In the genomic region with DNA sequence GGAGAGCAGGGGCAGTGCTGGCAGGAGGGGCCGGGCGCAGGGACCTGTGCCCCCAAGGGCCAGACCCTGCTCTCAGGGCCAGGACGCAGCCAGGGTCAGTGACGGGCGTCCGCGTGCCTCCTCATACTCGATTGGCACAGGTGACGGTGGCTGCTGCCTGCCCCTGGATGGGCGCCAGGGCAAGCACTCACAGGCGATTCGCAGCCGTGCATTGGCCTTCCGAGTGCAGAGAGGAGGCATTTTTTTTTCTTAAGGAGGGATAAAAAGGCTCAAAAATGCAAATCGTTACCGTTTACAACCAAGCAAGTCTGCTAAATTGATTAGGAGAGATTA, we compare ENCODE assay signal across 16 cellular contexts. TPM values are rescaled to one million over a fixed set of nuclear protein-coding genes. Genes with fewer than 3 reads are reported as not detected.
A peak's percentile ranks its signal among the peaks of the same experiment; 100 is the strongest.
DNase-seq lines count a peak whose midpoint lies in the region; ATAC-seq and TF ChIP-seq lines count a peak whose summit lies in the region.
"Had no signal": no experiment of that assay in that cellular context is flagged by ENCODE, and none has a peak within 500 bp of the region (broad histone marks: within the 10 kb centered on the region; RNA-seq: fewer than 3 reads in every experiment).

No MANE protein-coding gene starts in this region.

- H3K4me1 ChIP-seq in breast epithelium (peaks cover 0 to 4% of the 10 kb centered on the region in 2 donors), mammary epithelial cell (ENCODE audit: insufficient read depth, low read length) (peaks cover 23% of the 10 kb centered on the region), NT2/D1 (ENCODE audit: insufficient read depth, insufficient read length) (peaks cover 34% of the 10 kb centered on the region), upper lobe of left lung (peaks cover 0 to 16% (median 4%) of the 10 kb centered on the region in 4 donors)
- H3K4me1 ChIP-seq in CD8-positive, alpha-beta T cell (ENCODE audit: insufficient read depth, low read length), result no peaks in the 10 kb centered on the region

- dilution Hi-C loops in mammary epithelial cell (cut with HindIII; ENCODE audit: low sequenced_read_pairs), result no loop called here

- H3K79me2 ChIP-seq in mammary epithelial cell (ENCODE audit: insufficient read depth, low read length), result no peaks in the 10 kb centered on the region

- WGBS in mammary epithelial cell (ENCODE audit: low coverage, missing lambda C conversion rate), result 62% methylated on average over 14 of the region's 16 CpGs
- WGBS in upper lobe of left lung, 2 donors, result 62 to 74% methylated on average over 10 to 14 of the region's 16 CpGs

- H3K9ac ChIP-seq in mammary epithelial cell (ENCODE audit: insufficient read depth, low read length), result no peak overlapping the region
- H3K9ac ChIP-seq in NT2/D1 (ENCODE audit: insufficient read length, low read depth), result peak overlapping the region; percentile 71

- TF ChIP-seq POLR2A in breast epithelium (IDR thresholded peaks at IDR 0.05), result no peak
- no peak for TF ChIP-seq POLR2A in upper lobe of left lung (IDR thresholded peaks at IDR 0.05)

- TF ChIP-seq CTCF in breast epithelium (IDR thresholded peaks at IDR 0.05) (no peak), mammary epithelial cell (conservative IDR thresholded peaks at IDR 0.05 in 1 of 2, IDR thresholded peaks at IDR 0.05 in 1 of 2; ENCODE audit: extremely low read depth in 1 of 2, insufficient read depth in 1 of 2, low read depth in 1 of 2, low read length in 2 of 2) (no peak), upper lobe of left lung (IDR thresholded peaks at IDR 0.05) (no peak), WERI-Rb-1 (IDR thresholded peaks at IDR 0.05; ENCODE audit: low read depth, low read length) (no peak)
- TF ChIP-seq CTCF in CD8-positive, alpha-beta T cell (IDR thresholded peaks at IDR 0.05), result no peak

- TF ChIP-seq EP300 in upper lobe of left lung (IDR thresholded peaks at IDR 0.05), result no peak

- DNase-seq in breast epithelium (ENCODE audit: low spot score in 2 of 2), result peak; percentile 61 to 70
- DNase-seq in mammary epithelial cell, result no peak
- DNase-seq in NT2/D1 (ENCODE audit: low read depth, low spot score), result no peak
- DNase-seq in left lobe of liver (ENCODE audit: low spot score), result peak; percentile 77
- DNase-seq in upper lobe of left lung, result peak; percentile 82 to 90
- no peak for DNase-seq in stimulated activated naive CD4-positive, alpha-beta T cell treated with Interleukin-2 at 50 U/mL for 16 hours (lab: John Stamatoyannopoulos, UW)
- DNase-seq in WERI-Rb-1, result no peak
- DNase-seq in CD8-positive, alpha-beta T cell, result no peak
- DNase-seq: ACHN; activated naive CD4-positive, alpha-beta T cell treated with anti-CD3 and anti-CD28 coated beads for 36 hours; DND-41; NCI-H226; T1000 had no signal

- H3K36me3 Mint-ChIP-seq in CD8-positive, alpha-beta T cell, result no peaks in the 10 kb centered on the region

- H2AFZ ChIP-seq in mammary epithelial cell (ENCODE audit: low read depth, low read length), result no peak overlapping the region

- no peaks in the 10 kb centered on the region for H3K27me3 Mint-ChIP-seq in CD8-positive, alpha-beta T cell (ENCODE audit: low read depth)

- H3K27ac Mint-ChIP-seq in CD8-positive, alpha-beta T cell, result no peak overlapping the region
- H3K27ac Mint-ChIP-seq: activated naive CD4-positive, alpha-beta T cell treated with anti-CD3 and anti-CD28 coated beads for 36 hours had no signal

- no peak overlapping the region for H3K4me3 Mint-ChIP-seq in CD8-positive, alpha-beta T cell
- H3K4me3 Mint-ChIP-seq: activated naive CD4-positive, alpha-beta T cell treated with anti-CD3 and anti-CD28 coated beads for 36 hours had no signal

- no peaks in the 10 kb centered on the region for H3K9me3 Mint-ChIP-seq in CD8-positive, alpha-beta T cell
- H3K9me3 Mint-ChIP-seq: activated naive CD4-positive, alpha-beta T cell treated with anti-CD3 and anti-CD28 coated beads for 36 hours had no signal

- intact Hi-C loops in breast epithelium (cut with DNase I; ENCODE audit: low total_unique reads), result no loop called here
- intact Hi-C loops in mammary epithelial cell (cut with micrococcal nuclease), result no loop called here
- intact Hi-C loops in CD8-positive, alpha-beta T cell (cut with DNase I, micrococcal nuclease), result no loop called here

- H4K20me1 ChIP-seq in mammary epithelial cell (ENCODE audit: insufficient read depth, low read length), result no peaks in the 10 kb centered on the region

- in situ Hi-C loops in mammary epithelial cell (cut with MboI; ENCODE audit: low sequenced_read_pairs in 2 of 2), result no loop called here

- POLR2A ChIA-PET in CD8-positive, alpha-beta T cell (lab: Charles Lee), result no interaction called here

- BruUV-seq in mammary epithelial cell (replicated peaks; lab: Mats Ljungman, UMichigan), result no TSS peak

- peak overlapping the region in 2 of 3 donors; percentile 9 for H3K4me3 ChIP-seq in breast epithelium
- H3K4me3 ChIP-seq in mammary epithelial cell (replicated peaks in 1 of 3; ENCODE audit: insufficient read depth in 1 of 3, low read depth in 2 of 3, low read length in 3 of 3), result no peak overlapping the region
- H3K4me3 ChIP-seq in NT2/D1 (ENCODE audit: insufficient read length, low read depth), result no peak overlapping the region
- H3K4me3 ChIP-seq in upper lobe of left lung, result no peak overlapping the region
- no peak overlapping the region for H3K4me3 ChIP-seq in WERI-Rb-1 (ENCODE audit: low read depth, low read length)
- H3K4me3 ChIP-seq in CD8-positive, alpha-beta T cell (ENCODE audit: low read depth, low read length), result no peak overlapping the region
- H3K4me3 ChIP-seq: GM12878, K562 had no signal

- no peak overlapping the region for H3K4me2 ChIP-seq in mammary epithelial cell (ENCODE audit: insufficient read depth, low read depth, low read length)

- H3K27ac ChIP-seq in breast epithelium, result peak overlapping the region in 1 of 2 donors; percentile 57
- H3K27ac ChIP-seq in mammary epithelial cell (ENCODE audit: insufficient read depth, low read depth, low read length), result no peak overlapping the region
- H3K27ac ChIP-seq in upper lobe of left lung, result peak overlapping the region in 3 of 4 donors; percentile 51 to 78 (median 65)
- H3K27ac ChIP-seq in WERI-Rb-1, result no peak overlapping the region
- H3K27ac ChIP-seq in CD8-positive, alpha-beta T cell (ENCODE audit: low read depth, low read length), result no peak overlapping the region
- H3K27ac ChIP-seq: epithelial cell of prostate had no signal

- H3K36me3 ChIP-seq in breast epithelium (no peaks in the 10 kb centered on the region), mammary epithelial cell (ENCODE audit: insufficient read depth, low read length) (no peaks in the 10 kb centered on the region), NT2/D1 (ENCODE audit: insufficient read depth, insufficient read length, low read length) (no peaks in the 10 kb centered on the region), upper lobe of left lung (no peaks in the 10 kb centered on the region), WERI-Rb-1 (peaks cover 3% of the 10 kb centered on the region; the same call in 1 of the 2 replicates)
- H3K36me3 ChIP-seq in CD8-positive, alpha-beta T cell (ENCODE audit: insufficient read depth, low read length), result no peaks in the 10 kb centered on the region

- peaks cover 3% of the 10 kb centered on the region for H3K4me1 Mint-ChIP-seq in CD8-positive, alpha-beta T cell (ENCODE audit: low read depth)

- CTCF ChIA-PET in mammary epithelial cell (lab: Charles Lee; ENCODE audit: low non-redundant PET), result no interaction called here
- CTCF ChIA-PET in CD8-positive, alpha-beta T cell (lab: Charles Lee), result no interaction called here

- H3K27me3 ChIP-seq in breast epithelium, result no peaks in the 10 kb centered on the region
- H3K27me3 ChIP-seq in mammary epithelial cell (ENCODE audit: insufficient read depth, low read length), result no peaks in the 10 kb centered on the region
- H3K27me3 ChIP-seq in NT2/D1 (ENCODE audit: insufficient read depth, insufficient read length), result no peaks in the 10 kb centered on the region
- H3K27me3 ChIP-seq in upper lobe of left lung, result no peaks in the 10 kb centered on the region
- no peaks in the 10 kb centered on the region for H3K27me3 ChIP-seq in WERI-Rb-1 (ENCODE audit: insufficient read depth, low read depth, severe bottlenecking)
- no peaks in the 10 kb centered on the region for H3K27me3 ChIP-seq in CD8-positive, alpha-beta T cell (ENCODE audit: insufficient read depth, low read length)

- H3K9me3 ChIP-seq in breast epithelium (no peaks in the 10 kb centered on the region), mammary epithelial cell (replicated peaks; ENCODE audit: insufficient read depth, low read length) (no peaks in the 10 kb centered on the region), NT2/D1 (ENCODE audit: insufficient read depth, low read length) (no peaks in the 10 kb centered on the region), upper lobe of left lung (no peaks in the 10 kb centered on the region), WERI-Rb-1 (ENCODE audit: severe bottlenecking) (no peaks in the 10 kb centered on the region)
- H3K9me3 ChIP-seq in CD8-positive, alpha-beta T cell (ENCODE audit: low read length), result no peaks in the 10 kb centered on the region

- peak; percentile 90 for ATAC-seq in left lobe of liver
- ATAC-seq in upper lobe of left lung (ENCODE audit: low FRiP score in 2 of 2), result peak; percentile 46 to 79
- ATAC-seq in CD8-positive, alpha-beta T cell, result no peak
- ATAC-seq: GM12878, K562 had no signal

RNA-seq across cellular contexts. Expression of a gene that starts 42.8 kb away (rescaled TPM):
- total RNA-seq in breast epithelium (100 to 1,000 TPM in 1 of 3 donors, 10 to 100 TPM in 2; 19.7 to 113 (median 40.3) TPM), mammary epithelial cell (10 to 100 TPM; 11.4 to 13.2 TPM), left lobe of liver (35.2 TPM), upper lobe of left lung (10 to 100 TPM; 16.7 to 59.7 (median 33.5) TPM)
- polyA plus RNA-seq in mammary epithelial cell, result 6.6 TPM
- polyA minus RNA-seq in mammary epithelial cell, result not detected
- 1 to 10 TPM; 4.5 to 6.8 TPM for total RNA-seq in CD8-positive, alpha-beta T cell

Comparison
In these comparisons a context has a peak if more than half of its experiments do, and no peak if none do; other contexts are left out.
1. DNase-seq: peak in breast epithelium (2 of 2), left lobe of liver (single experiment) and upper lobe of left lung (2 of 2); none in mammary epithelial cell (single experiment), NT2/D1 (single experiment), stimulated activated naive CD4-positive, alpha-beta T cell treated with Interleukin-2 at 50 U/mL for 16 hours (single experiment), WERI-Rb-1 (single experiment) and CD8-positive, alpha-beta T cell (0 of 7).
2. H3K4me3 ChIP-seq: peak in breast epithelium (2 of 3); none in mammary epithelial cell (0 of 3), NT2/D1 (single experiment), upper lobe of left lung (0 of 4), WERI-Rb-1 (single experiment) and CD8-positive, alpha-beta T cell (single experiment).
3. H3K27ac ChIP-seq: peak in upper lobe of left lung (3 of 4); none in mammary epithelial cell (single experiment), WERI-Rb-1 (single experiment) and CD8-positive, alpha-beta T cell (single experiment).